In the genomic region with DNA sequence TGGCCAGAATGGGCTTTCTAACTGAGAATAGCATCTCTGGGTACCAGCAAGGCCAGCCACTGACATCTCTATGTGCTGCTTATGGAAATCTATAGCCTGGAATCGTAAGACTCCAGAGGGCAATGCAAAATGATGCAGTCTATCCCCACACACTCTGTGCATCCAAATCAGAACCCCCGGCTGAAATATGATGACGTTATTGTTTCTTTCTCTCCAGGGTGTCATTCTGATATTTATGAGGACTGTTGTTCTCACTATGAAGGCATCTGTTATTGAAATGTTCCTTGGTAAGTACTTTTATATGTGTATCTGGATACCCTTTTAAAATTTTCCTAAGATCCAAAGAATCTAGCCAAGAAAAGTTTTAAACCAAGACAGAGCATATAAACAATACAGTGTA, we compare ENCODE assay signal across 9 cellular contexts. TPM values are rescaled to one million over a fixed set of nuclear protein-coding genes. Genes with fewer than 3 reads are reported as not detected.
"Had no signal": no experiment of that assay in that cellular context is flagged by ENCODE, and none has a peak within 500 bp of the region (broad histone marks: within the 10 kb centered on the region; RNA-seq: fewer than 3 reads in every experiment).

No MANE protein-coding gene starts in this region.

- H2AFZ ChIP-seq: GM23248 had no signal

- H3K4me3 ChIP-seq: GM23248, HAP-1 had no signal

- H3K9me3 ChIP-seq: HAP-1 had no signal

- ATAC-seq: HCT116 had no signal

- H3K9ac ChIP-seq: GM23248 had no signal

- H3K36me3 Mint-ChIP-seq: IgD-negative memory B cell had no signal

- FAIRE-seq: HTR-8/SVneo had no signal

- H3K36me3 ChIP-seq: HAP-1 had no signal

- H3K27ac ChIP-seq: GM23248 had no signal

- H3K27ac Mint-ChIP-seq: IgD-negative memory B cell had no signal

- DNase-seq: GM23248, GOT3, H7, KBM-7 had no signal

- H3K4me1 Mint-ChIP-seq: IgD-negative memory B cell had no signal

- H3K4me3 Mint-ChIP-seq: IgD-negative memory B cell had no signal

RNA-seq across cellular contexts. Expression of a gene that starts 19.6 kb away (rescaled TPM):
- total RNA-seq: H7, HT-29 had no signal
